In genomic region chr1:51877434-51878306, GRCh38 we compare ENCODE assay signal across 8 cellular contexts. TPM values are rescaled to one million over a fixed set of nuclear protein-coding genes. Genes with fewer than 3 reads are reported as not detected.
DNase-seq lines count a peak whose midpoint lies in the region; ATAC-seq and TF ChIP-seq lines count a peak whose summit lies in the region.

No MANE protein-coding gene starts in this region.

- intact Hi-C loops in lower leg skin (cut with DNase I; ENCODE audit: low total_unique reads): no loop called here

- peaks cover 53% of the 10 kb centered on the region for H4K20me1 ChIP-seq in BLaER1

- peaks cover 19% of the 10 kb centered on the region for H3K36me3 ChIP-seq in BLaER1
- H3K36me3 ChIP-seq in urinary bladder (ENCODE audit: insufficient read depth): no peaks in the 10 kb centered on the region

- no peaks in the 10 kb centered on the region for H3K9me3 ChIP-seq in BLaER1

- DNase-seq in NAMALWA (ENCODE audit: low spot score) (peak; percentile 57), lower leg skin (ENCODE audit: low spot score in 2 of 2) (no peak), NCI-H446 treated with DMSO at 0.1 percent for 48 hours (lab: John Stamatoyannopoulos, UW) (no peak)
- DNase-seq in central memory CD4-positive, alpha-beta T cell: peak; percentile 1

- peak overlapping the region; percentile 96 for H3K9ac ChIP-seq in BLaER1

- H3K4me1 ChIP-seq in BLaER1 (peaks cover 48% of the 10 kb centered on the region), urinary bladder (ENCODE audit: insufficient read depth) (peaks cover 1% of the 10 kb centered on the region)

- TF ChIP-seq CTCF in lower leg skin (IDR thresholded peaks at IDR 0.05): no peak

- WGBS in lower leg skin, 2 donors: 13 to 17% methylated on average over 20 of the region's 20 CpGs
- WGBS in urinary bladder: 12% methylated on average over 20 of the region's 20 CpGs

- H3K27me3 ChIP-seq in BLaER1: no peaks in the 10 kb centered on the region

- H3K4me3 ChIP-seq in BLaER1: peak overlapping the region; percentile 86
- H3K4me3 ChIP-seq in lower leg skin (ENCODE audit: low read depth, poor library complexity, severe bottlenecking): peak overlapping the region; percentile 83
- H3K4me3 ChIP-seq in urinary bladder (ENCODE audit: low read depth, low read length): peak overlapping the region; percentile 76

- ATAC-seq in GM18517 (IDR thresholded peaks at IDR 0.05; ENCODE audit: unreplicated experiment) (peak; percentile 0), GM19452 (IDR thresholded peaks at IDR 0.05; ENCODE audit: unreplicated experiment) (no peak)

- H3K27ac ChIP-seq in BLaER1 (peak overlapping the region; percentile 95), urinary bladder (ENCODE audit: low read depth) (peak overlapping the region; percentile 94)

- peak overlapping the region; percentile 94 for H3K4me2 ChIP-seq in BLaER1

- TF ChIP-seq POLR2A in lower leg skin (IDR thresholded peaks at IDR 0.05): no peak

RNA-seq across cellular contexts. Expression of gene NRDC, which starts 0.9 kb away (rescaled TPM):
- 100 to 1,000 TPM in 2 of 4 donors, 10 to 100 TPM in 2; 90.3 to 113 (median 103) TPM for total RNA-seq in lower leg skin
- 108 TPM for total RNA-seq in urinary bladder
- 62.3 TPM for polyA plus RNA-seq in urinary bladder

Comparison
In these comparisons a context has a peak if more than half of its experiments do, and no peak if none do; other contexts are left out.
1. DNase-seq: peak in NAMALWA (single experiment) and central memory CD4-positive, alpha-beta T cell (single experiment); none in lower leg skin (0 of 2) and NCI-H446 treated with DMSO at 0.1 percent for 48 hours (single experiment).
2. Peak in every context shown above with its lines, with median percentiles within 50 percentile points of each other: H3K4me3 ChIP-seq.